Comparison of ENCODE assay signal across 8 cellular contexts in genomic region chr20:61701802-61702201, GRCh38.
"Had no signal": no experiment of that assay in that cellular context is flagged by ENCODE, and none has a peak within 500 bp of the region (broad histone marks: within the 10 kb centered on the region; RNA-seq: fewer than 3 reads in every experiment).

No MANE protein-coding gene starts in this region.

- H3K4me3 Mint-ChIP-seq: GM23338, H9 had no signal

- H3K27ac ChIP-seq: HL-60 had no signal

- H3K4me1 Mint-ChIP-seq: GM23338, H9 had no signal

- ATAC-seq: GM23338 had no signal

- H3K27ac Mint-ChIP-seq: GM23338, H9 had no signal

- H3K9me3 Mint-ChIP-seq: GM23338 had no signal

- DNase-seq: H9, HCEC 1CT, IMR-90, KBM-7 had no signal

- FAIRE-seq: H1, H54 had no signal
